35 cellular contexts compared by ENCODE assay signal in the genomic region with DNA sequence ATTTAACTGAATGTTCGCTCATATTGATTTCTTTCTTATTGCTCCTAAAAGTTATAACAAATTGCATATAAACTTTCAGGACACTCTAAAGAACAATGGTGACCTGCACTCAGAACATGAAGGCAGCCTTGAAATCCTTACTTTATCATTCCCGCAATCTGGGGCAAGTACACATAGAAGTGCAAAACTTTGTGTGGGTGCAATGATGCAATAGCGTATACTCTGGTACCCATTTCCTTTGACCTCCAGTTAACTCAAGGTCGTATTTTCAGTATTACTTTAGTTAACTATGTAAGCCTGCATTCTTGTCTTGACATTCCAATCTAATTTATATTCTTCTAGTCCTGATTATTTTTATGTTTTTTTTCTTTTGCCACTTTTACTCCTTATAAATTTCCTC.
"Had no signal": no experiment of that assay in that cellular context is flagged by ENCODE, and none has a peak within 500 bp of the region (broad histone marks: within the 10 kb centered on the region; RNA-seq: fewer than 3 reads in every experiment).

No MANE protein-coding gene starts in this region.

- DNase-seq: Kasumi-1, MG63, MM.1S, MV-4-11, NCI-H1048, NCI-H1092, NCI-H1092 treated with DMSO at 0.1 percent for 48 hours, NCI-H1105, NCI-H1105 treated with DMSO at 0.1 percent for 48 hours, NCI-H1417, NCI-H1417 treated with DMSO at 0.1 percent for 48 hours, NCI-H1436, NCI-H1436 treated with DMSO at 0.1 percent for 48 hours, NCI-H146, NCI-H1694, NCI-H1694 treated with DMSO at 0.1 percent for 48 hours, NCI-H187, NCI-H187 treated with DMSO at 0.1 percent for 48 hours, NCI-H1930, NCI-H2029, NCI-H2029 treated with DMSO at 0.1 percent for 48 hours, NCI-H2081, NCI-H2081 treated with DMSO at 0.1 percent for 48 hours, NCI-H2107, NCI-H2171, NCI-H2171 treated with DMSO at 0.1 percent for 48 hours, NCI-H2227 treated with DMSO at 0.1 percent for 48 hours, NCI-H226, NCI-H345, NCI-H446, NCI-H446 treated with DMSO at 0.1 percent for 48 hours, NCI-H510A, NCI-H510A treated with DMSO at 0.1 percent for 48 hours, NCI-H524, NCI-H524 treated with DMSO at 0.1 percent for 48 hours had no signal

- H3K36me3 ChIP-seq: MG63 had no signal

- H3K27me3 ChIP-seq: MG63 had no signal

- H3K4me3 ChIP-seq: MG63 had no signal
